8 cellular contexts compared by ENCODE assay signal in genomic region chr2:85888020-85888744, GRCh38. TPM values are rescaled to one million over a fixed set of nuclear protein-coding genes. Genes with fewer than 3 reads are reported as not detected.
DNase-seq lines count a peak whose midpoint lies in the region; ATAC-seq and TF ChIP-seq lines count a peak whose summit lies in the region.

No MANE protein-coding gene starts in this region.

- WGBS in adrenal gland, 4 donors: 0 to 1% (median 0%) methylated on average over 17 to 57 of the region's 57 CpGs
- 4% methylated on average over 47 of the region's 57 CpGs for WGBS in smooth muscle cell (ENCODE audit: low lambda C conversion rate)

- peaks cover 27% of the 10 kb centered on the region for H3F3A ChIP-seq in smooth muscle cell (ENCODE audit: low read depth)

- TF ChIP-seq CTCF in adrenal gland (IDR thresholded peaks at IDR 0.05) (no peak), smooth muscle cell (IDR thresholded peaks at IDR 0.05; ENCODE audit: borderline replicate concordance, insufficient read depth, poor library complexity, severe bottlenecking) (no peak)

- H3K27ac ChIP-seq in SJSA1 (peak overlapping the region; percentile 50), adrenal gland (peak overlapping the region; percentile 84 to 99 (median 95)), iPS-18a (ENCODE audit: low read length) (no peak overlapping the region), smooth muscle cell (ENCODE audit: low read depth) (peak overlapping the region; percentile 70)

- H3K4me2 ChIP-seq in smooth muscle cell: peak overlapping the region; percentile 89

- TF ChIP-seq POLR2A in adrenal gland (IDR thresholded peaks at IDR 0.05): no peak

- ATAC-seq in GM21360 (IDR thresholded peaks at IDR 0.05; ENCODE audit: unreplicated experiment): peak; percentile 25
- ATAC-seq in HG02852 (IDR thresholded peaks at IDR 0.05; ENCODE audit: unreplicated experiment): no peak

- H3K4me1 ChIP-seq in SJSA1 (replicated peaks) (peaks cover 59% of the 10 kb centered on the region), adrenal gland (replicated peaks in 1 of 2) (peaks cover 50 to 73% of the 10 kb centered on the region in 2 donors), iPS-18a (ENCODE audit: control insufficient read depth, low read depth, low read length) (peaks cover 3% of the 10 kb centered on the region), smooth muscle cell (ENCODE audit: low read depth) (peaks cover 21% of the 10 kb centered on the region)

- H4K20me1 ChIP-seq in smooth muscle cell (ENCODE audit: low read depth): peaks cover 23% of the 10 kb centered on the region

- H3K27me3 ChIP-seq in SJSA1 (replicated peaks): no peaks in the 10 kb centered on the region
- H3K27me3 ChIP-seq in adrenal gland: no peaks in the 10 kb centered on the region
- H3K27me3 ChIP-seq in iPS-18a (ENCODE audit: control insufficient read depth, insufficient read depth, low read length): peaks cover 37% of the 10 kb centered on the region
- no peaks in the 10 kb centered on the region for H3K27me3 ChIP-seq in smooth muscle cell (ENCODE audit: low read depth)

- peak; percentile 23 for DNase-seq in AG08396 (ENCODE audit: low spot score)
- peak in 1 of 2 experiments; percentile 43 for DNase-seq in SJSA1 (ENCODE audit: low read depth in 1 of 2, low spot score in 2 of 2)
- peak in 6 of 7 donors; percentile 42 to 71 (median 56) for DNase-seq in adrenal gland
- DNase-seq in smooth muscle cell (lab: John Stamatoyannopoulos, UW; ENCODE audit: unreplicated experiment): peak; percentile 44
- no peak for DNase-seq in middle frontal gyrus (ENCODE audit: extremely low spot score, low spot score)

- peak overlapping the region; percentile 48 for H3K9ac ChIP-seq in iPS-18a (ENCODE audit: low read length)
- H3K9ac ChIP-seq in smooth muscle cell (ENCODE audit: low read depth): peak overlapping the region; percentile 55

- peaks cover 14% of the 10 kb centered on the region for H3K36me3 ChIP-seq in SJSA1
- H3K36me3 ChIP-seq in adrenal gland (replicated peaks in 1 of 2): no peaks in the 10 kb centered on the region
- H3K36me3 ChIP-seq in iPS-18a (ENCODE audit: control insufficient read depth, low read depth, low read length): no peaks in the 10 kb centered on the region
- H3K36me3 ChIP-seq in smooth muscle cell (ENCODE audit: low read depth): no peaks in the 10 kb centered on the region

- H3K4me3 ChIP-seq in SJSA1 (peak overlapping the region; percentile 89), adrenal gland (peak overlapping the region; percentile 4 to 98 (median 60)), iPS-18a (ENCODE audit: low read length) (peak overlapping the region; percentile 87), smooth muscle cell (peak overlapping the region; percentile 67)

- peak overlapping the region; percentile 59 for H2AFZ ChIP-seq in smooth muscle cell (ENCODE audit: low read depth)

- H3K9me3 ChIP-seq in SJSA1 (replicated peaks) (no peaks in the 10 kb centered on the region), adrenal gland (replicated peaks in 1 of 3) (no peaks in the 10 kb centered on the region), iPS-18a (ENCODE audit: control insufficient read depth, low read depth, low read length) (no peaks in the 10 kb centered on the region), smooth muscle cell (replicated peaks; ENCODE audit: low read depth) (no peaks in the 10 kb centered on the region)

- peaks cover 12% of the 10 kb centered on the region for H3K79me2 ChIP-seq in smooth muscle cell (ENCODE audit: low read depth)

- intact Hi-C loops in adrenal gland (cut with DNase I): loop anchor here (2.0 to 10.0 kb wide), 3 partner anchors 63 to 189 kb away; no protein-coding TSS in a partner anchor

RNA-seq across cellular contexts. Expression of gene ST3GAL5, which starts 0.6 kb away (rescaled TPM):
- total RNA-seq in SJSA1 (2014; rRNA removed; shearing (Covaris generic)): 84.5 and 89.7 TPM in 2 replicates
- total RNA-seq in adrenal gland (100 to 1,000 TPM in 4 of 8 donors, 10 to 100 TPM in 4; 61.2 to 172 (median 111) TPM), smooth muscle cell (21.3 and 26.4 TPM in 2 replicates)
- polyA plus RNA-seq in adrenal gland (10 to 100 TPM; 79.2 to 96.4 (median 79.7) TPM), smooth muscle cell (10.9 and 12.3 TPM in 2 replicates)
